In genomic region chr18:44342946-44343345, GRCh38 we compare ENCODE assay signal across 28 cellular contexts.
"Had no signal": no experiment of that assay in that cellular context is flagged by ENCODE, and none has a peak within 500 bp of the region (broad histone marks: within the 10 kb centered on the region; RNA-seq: fewer than 3 reads in every experiment).

No MANE protein-coding gene starts in this region.

- H3K4me3 ChIP-seq: ascending aorta, esophagus muscularis mucosa, heart right ventricle, left ventricle myocardium inferior, lung, ovary, skin epidermis, thoracic aorta had no signal

- H3K27me3 Mint-ChIP-seq: activated CD4-positive, alpha-beta memory T cell treated with anti-CD3 and anti-CD28 coated beads for 36 hours; activated CD4-positive, alpha-beta T cell treated with anti-CD3 and anti-CD28 coated beads, Interleukin-2, amount 10 ng/mL, durations not matched to agents 24 days and 14 days; activated naive CD4-positive, alpha-beta T cell treated with anti-CD3 and anti-CD28 coated beads, Interleukin-2, amount 10 ng/mL, durations not matched to agents 7 days and 5 days; activated naive CD8-positive, alpha-beta T cell treated with anti-CD3 and anti-CD28 coated beads, Interleukin-2, amount 10 ng/mL, durations not matched to agents 7 days and 5 days; brain; progenitor cell of endocrine pancreas had no signal

- H3K36me3 Mint-ChIP-seq: activated CD4-positive, alpha-beta memory T cell treated with anti-CD3 and anti-CD28 coated beads for 36 hours; activated naive CD4-positive, alpha-beta T cell treated with anti-CD3 and anti-CD28 coated beads, Interleukin-2, amount 10 ng/mL, durations not matched to agents 7 days and 5 days; activated naive CD8-positive, alpha-beta T cell treated with anti-CD3 and anti-CD28 coated beads, Interleukin-2, amount 10 ng/mL, durations not matched to agents 7 days and 5 days; brain had no signal

- H3K27ac Mint-ChIP-seq: activated CD4-positive, alpha-beta memory T cell treated with anti-CD3 and anti-CD28 coated beads for 36 hours; activated CD4-positive, alpha-beta T cell treated with anti-CD3 and anti-CD28 coated beads, Interleukin-2, amount 10 ng/mL, durations not matched to agents 24 days and 14 days; activated naive CD4-positive, alpha-beta T cell treated with anti-CD3 and anti-CD28 coated beads, Interleukin-2, amount 10 ng/mL, durations not matched to agents 7 days and 5 days; activated naive CD8-positive, alpha-beta T cell treated with anti-CD3 and anti-CD28 coated beads, Interleukin-2, amount 10 ng/mL, durations not matched to agents 7 days and 5 days; activated T-helper 1 cell treated with anti-CD3 and anti-CD28 coated beads, Interleukin-12 subunit alpha, Interleukin-12 subunit beta, Interleukin-2, Interleukin-4 antibody, amounts not matched to agents 30 ng/mL and 10 ng/mL and 1 ng/mL, durations not matched to agents 14 hours and 24 hours and 36 hours; brain; nephron progenitor cell; progenitor cell of endocrine pancreas had no signal

- H3K9me3 Mint-ChIP-seq: activated CD4-positive, alpha-beta T cell treated with anti-CD3 and anti-CD28 coated beads, Interleukin-2, amount 10 ng/mL, durations not matched to agents 24 days and 14 days had no signal

- H3K4me1 Mint-ChIP-seq: activated CD4-positive, alpha-beta T cell treated with anti-CD3 and anti-CD28 coated beads, Interleukin-2, amount 10 ng/mL, durations not matched to agents 24 days and 14 days; activated naive CD4-positive, alpha-beta T cell treated with anti-CD3 and anti-CD28 coated beads, Interleukin-2, amount 10 ng/mL, durations not matched to agents 7 days and 5 days; activated naive CD8-positive, alpha-beta T cell treated with anti-CD3 and anti-CD28 coated beads, Interleukin-2, amount 10 ng/mL, durations not matched to agents 7 days and 5 days; brain; nephron progenitor cell had no signal

- H3K4me3 Mint-ChIP-seq: activated CD4-positive, alpha-beta memory T cell treated with anti-CD3 and anti-CD28 coated beads for 36 hours; activated CD4-positive, alpha-beta T cell treated with anti-CD3 and anti-CD28 coated beads, Interleukin-2, amount 10 ng/mL, durations not matched to agents 24 days and 14 days; activated naive CD4-positive, alpha-beta T cell treated with anti-CD3 and anti-CD28 coated beads, Interleukin-2, amount 10 ng/mL, durations not matched to agents 7 days and 5 days; activated naive CD8-positive, alpha-beta T cell treated with anti-CD3 and anti-CD28 coated beads, Interleukin-2, amount 10 ng/mL, durations not matched to agents 7 days and 5 days; activated T-helper 1 cell treated with anti-CD3 and anti-CD28 coated beads, Interleukin-12 subunit alpha, Interleukin-12 subunit beta, Interleukin-2, Interleukin-4 antibody, amounts not matched to agents 30 ng/mL and 10 ng/mL and 1 ng/mL, durations not matched to agents 14 hours and 24 hours and 36 hours; brain; nephron progenitor cell had no signal

- ATAC-seq: stimulated activated naive CD8-positive, alpha-beta T cell treated with anti-CD3 and anti-CD28 coated beads, Interleukin-15, Interleukin-2, amounts not matched to agents 100 U/mL and 50 U/mL, for 24 hours had no signal

- DNase-seq: activated CD4-positive, alpha-beta memory T cell treated with anti-CD3 and anti-CD28 coated beads for 36 hours; activated CD4-positive, alpha-beta T cell treated with anti-CD3 and anti-CD28 coated beads, Interleukin-2, amount 10 ng/mL, durations not matched to agents 24 days and 14 days; activated CD4-positive, CD25-positive, alpha-beta regulatory T cell treated with anti-CD3 and anti-CD28 coated beads, Interleukin-2, amount 50 U/mL, for 72 hours; activated CD8-positive, alpha-beta memory T cell treated with anti-CD3 and anti-CD28 coated beads, Interleukin-2, amount 50 U/mL, for 4 hours; activated effector memory CD4-positive, alpha-beta T cell treated with anti-CD3 and anti-CD28 coated beads, Interleukin-2, amount 50 U/mL, for 16 hours; activated naive CD4-positive, alpha-beta T cell treated with anti-CD3 and anti-CD28 coated beads, Interleukin-2, amount 10 ng/mL, durations not matched to agents 7 days and 5 days; activated naive CD8-positive, alpha-beta T cell treated with anti-CD3 and anti-CD28 coated beads, Interleukin-2, amount 10 ng/mL, durations not matched to agents 7 days and 5 days; activated T-cell treated with anti-CD3 and anti-CD28 coated beads, Interleukin-2, amount 50 U/mL, for 1 hour; caudate nucleus; cortex of kidney; foreskin keratinocyte; heart right ventricle; left ventricle myocardium inferior; nephron progenitor cell; ovary; stimulated activated CD4-positive, alpha-beta T cell treated with anti-CD3 and anti-CD28 coated beads, Interleukin-12 subunit alpha, Interleukin-12 subunit beta, amount 100 ng/mL, for 4 hours; stimulated activated CD4-positive, alpha-beta T cell treated with anti-CD3 and anti-CD28 coated beads, Interleukin-4, amount 100 ng/mL, for 1 hour; stimulated activated naive CD8-positive, alpha-beta T cell treated with anti-CD3 and anti-CD28 coated beads, Interleukin-15, Interleukin-2, amounts not matched to agents 100 U/mL and 50 U/mL, for 24 hours; T-helper 2 cell; trophoblast cell had no signal
